30 cellular contexts compared by ENCODE assay signal in the genomic region with DNA sequence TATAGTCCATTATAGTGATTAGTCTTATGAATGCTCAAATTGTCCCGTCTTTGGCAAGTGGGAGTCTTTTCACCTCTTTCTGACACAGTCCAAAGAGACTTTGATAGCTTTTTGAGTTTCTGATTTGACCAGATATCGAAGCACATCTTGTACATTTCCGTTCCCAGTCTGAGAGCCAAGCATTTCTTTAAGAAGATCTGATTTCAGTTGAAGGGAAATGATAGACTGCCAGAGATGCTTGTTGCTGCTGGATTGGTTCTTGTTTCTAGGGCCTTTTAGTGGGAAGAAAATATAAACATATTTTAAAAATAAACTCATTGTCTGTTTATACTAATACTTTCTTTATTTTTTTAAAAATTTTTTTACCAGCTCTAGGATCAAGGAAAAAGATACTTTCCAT.
"Had no signal": no experiment of that assay in that cellular context is flagged by ENCODE, and none has a peak within 500 bp of the region (broad histone marks: within the 10 kb centered on the region; RNA-seq: fewer than 3 reads in every experiment).

No MANE protein-coding gene starts in this region.

- H3K9me3 Mint-ChIP-seq: activated T-cell treated with anti-CD3 and anti-CD28 coated beads, Interleukin-2, amount 50 U/mL, for 72 hours; immature natural killer cell; nephron progenitor cell; T-helper 2 cell treated with Interferon-gamma antibody and Interleukin-4, amounts not matched to agents 5 μg/mL and 100 μg/mL, for 36 hours had no signal

- H3K36me3 ChIP-seq: breast epithelium, esophagus squamous epithelium, heart left ventricle, right atrium auricular region, suprapubic skin, tibial artery, upper lobe of right lung had no signal

- H3K27me3 ChIP-seq: breast epithelium, esophagus squamous epithelium, heart left ventricle, right atrium auricular region, suprapubic skin, tibial artery, upper lobe of right lung had no signal

- H3K4me1 ChIP-seq: breast epithelium had no signal

- H3K4me3 Mint-ChIP-seq: activated CD4-positive, alpha-beta T cell treated with anti-CD3 and anti-CD28 coated beads for 36 hours; activated T-cell treated with anti-CD3 and anti-CD28 coated beads, Interleukin-2, amount 50 U/mL, for 72 hours; immature natural killer cell; nephron progenitor cell; T-helper 2 cell treated with Interferon-gamma antibody and Interleukin-4, amounts not matched to agents 5 μg/mL and 100 μg/mL, for 36 hours had no signal

- H3K27ac ChIP-seq: breast epithelium, epithelial cell of prostate, esophagus squamous epithelium, right atrium auricular region, suprapubic skin, tibial artery, upper lobe of right lung had no signal

- DNase-seq: activated CD4-positive, alpha-beta T cell treated with anti-CD3 and anti-CD28 coated beads for 36 hours; activated CD4-positive, CD25-positive, alpha-beta regulatory T cell; activated naive CD4-positive, alpha-beta T cell; activated T-cell treated with anti-CD3 and anti-CD28 coated beads for 4 hours; activated T-cell treated with anti-CD3 and anti-CD28 coated beads, Interleukin-2, amount 50 U/mL, for 72 hours; central memory CD4-positive, alpha-beta T cell; dermis blood vessel endothelial cell; effector CD4-positive, alpha-beta T cell; esophagus squamous epithelium; heart left ventricle; hypothalamus; immature natural killer cell; kidney glomerular epithelial cell; mesendoderm; nephron progenitor cell; stimulated activated CD4-positive, alpha-beta T cell treated with anti-CD3 and anti-CD28 coated beads, Interleukin-15, amount 100 ng/mL, for 24 hours; stimulated activated CD4-positive, alpha-beta T cell treated with anti-CD3 and anti-CD28 coated beads, Interleukin-2, amount 100 ng/mL, for 24 hours; stimulated activated naive CD4-positive, alpha-beta T cell; T-helper 1 cell; tibial artery; upper lobe of right lung had no signal

- H3K9me3 ChIP-seq: breast epithelium, esophagus squamous epithelium, heart left ventricle, right atrium auricular region, suprapubic skin, tibial artery, upper lobe of right lung had no signal

- H3K4me3 ChIP-seq: breast epithelium, esophagus squamous epithelium, heart left ventricle, lung, right atrium auricular region, smooth muscle cell, suprapubic skin, tibial artery, upper lobe of right lung had no signal

- ATAC-seq: activated CD4-positive, alpha-beta T cell treated with anti-CD3 and anti-CD28 coated beads for 36 hours; activated naive CD4-positive, alpha-beta T cell treated with anti-CD3 and anti-CD28 coated beads, Interleukin-2, amount 50 U/mL, for 72 hours; activated T-cell treated with anti-CD3 and anti-CD28 coated beads, Interleukin-2, amount 50 U/mL, for 72 hours; heart left ventricle; left lobe of liver; upper lobe of right lung had no signal

- H3K27me3 Mint-ChIP-seq: activated CD4-positive, alpha-beta T cell treated with anti-CD3 and anti-CD28 coated beads for 36 hours had no signal

- H3K27ac Mint-ChIP-seq: activated CD4-positive, alpha-beta T cell treated with anti-CD3 and anti-CD28 coated beads for 36 hours; activated naive CD4-positive, alpha-beta T cell treated with anti-CD3 and anti-CD28 coated beads, Interleukin-2, amount 50 U/mL, for 72 hours; activated T-cell treated with anti-CD3 and anti-CD28 coated beads, Interleukin-2, amount 50 U/mL, for 72 hours; nephron progenitor cell; T-helper 2 cell treated with Interferon-gamma antibody and Interleukin-4, amounts not matched to agents 5 μg/mL and 100 μg/mL, for 36 hours had no signal
